In the genomic region with DNA sequence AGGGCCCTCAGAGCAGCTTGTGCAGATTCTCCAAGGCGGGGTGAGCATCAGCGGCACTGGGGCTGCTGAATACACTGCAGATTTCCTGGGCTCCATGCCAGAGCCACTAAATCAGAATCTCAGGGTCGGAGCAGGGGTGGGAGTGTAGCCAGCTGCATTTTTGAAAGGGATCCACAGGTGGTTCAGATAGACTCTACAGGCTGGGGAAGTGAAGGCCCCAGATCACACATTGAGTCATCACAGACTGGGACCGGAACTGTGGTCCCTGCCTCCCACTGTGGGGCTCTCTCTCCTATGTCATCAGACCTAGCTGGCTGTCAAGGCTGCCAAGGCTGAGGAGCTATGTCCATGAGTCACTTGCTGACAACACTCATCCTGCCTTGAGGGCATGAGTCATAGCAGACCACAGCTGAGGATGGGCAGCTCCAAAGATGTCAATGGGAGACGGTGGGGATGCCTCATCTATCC, we compare ENCODE assay signal across 8 cellular contexts.
DNase-seq lines count a peak whose midpoint lies in the region; ATAC-seq, FAIRE-seq and TF ChIP-seq lines count a peak whose summit lies in the region.

No MANE protein-coding gene starts in this region.

- H3K4me3 ChIP-seq in keratinocyte (ENCODE audit: control insufficient read depth in 2 of 3, extremely low read depth in 1 of 3, insufficient read depth in 2 of 3, low read depth in 1 of 3, low read length in 3 of 3): no peak overlapping the region
- no peak overlapping the region for H3K4me3 ChIP-seq in neuronal stem cell (ENCODE audit: low read length in 2 of 2)

- H3K9me1 ChIP-seq in keratinocyte (ENCODE audit: control insufficient read depth, extremely low read depth, insufficient read depth, low read length): no peaks in the 10 kb centered on the region

- FAIRE-seq in keratinocyte (lab: Jason Lieb, UNC): peak; percentile 89

- H3K27ac ChIP-seq in keratinocyte (ENCODE audit: control insufficient read depth, insufficient read depth, low read length): no peak overlapping the region
- H3K27ac ChIP-seq in neuronal stem cell (replicated peaks; ENCODE audit: low read length): no peak overlapping the region

- H2BK15ac ChIP-seq in neuronal stem cell (ENCODE audit: low read length): no peak overlapping the region

- H2AFZ ChIP-seq in keratinocyte (ENCODE audit: control insufficient read depth, low read length) (no peak overlapping the region), neuronal stem cell (ENCODE audit: low read length) (no peak overlapping the region)

- H3K4me1 Mint-ChIP-seq in natural killer cell treated with Interleukin-12 subunit alpha and Interleukin-12 subunit beta and Interleukin-15 and Interleukin-18, amount 100 ng/mL, for 72 hours (ENCODE audit: low read depth in 2 of 2): peaks cover 6 to 8% of the 10 kb centered on the region in 2 donors
- H3K4me1 Mint-ChIP-seq in natural killer cell: no peaks in the 10 kb centered on the region
- H3K4me1 Mint-ChIP-seq in activated T-helper 2 cell treated with anti-CD3 and anti-CD28 coated beads, Interferon-gamma antibody, Interleukin-2, Interleukin-4, amounts not matched to agents 10 μg/mL and 5 μg/mL and 100 μg/mL, durations not matched to agents 14 hours and 24 hours and 36 hours (ENCODE audit: low read depth): peaks cover 8% of the 10 kb centered on the region

- intact Hi-C loops in natural killer cell (cut with micrococcal nuclease): no loop called here
- intact Hi-C loops in activated T-helper 2 cell treated with anti-CD3 and anti-CD28 coated beads, Interferon-gamma antibody, Interleukin-2, Interleukin-4, amounts not matched to agents 10 μg/mL and 5 μg/mL and 100 μg/mL, durations not matched to agents 14 hours and 24 hours and 36 hours (cut with micrococcal nuclease): loop anchor here (1.0 to 10.0 kb wide), 4 partner anchors 161 to 376 kb away; partner anchors contain the start of genes MAGEA8 and MAMLD1

- H2BK5ac ChIP-seq in neuronal stem cell (ENCODE audit: low read length): no peak overlapping the region

- H3K4me1 ChIP-seq in keratinocyte (ENCODE audit: control insufficient read depth, extremely low read depth, insufficient read depth, low read length): peaks cover 28% of the 10 kb centered on the region
- H3K4me1 ChIP-seq in neuronal stem cell (ENCODE audit: control insufficient read depth in 2 of 2, insufficient read depth in 1 of 2, low read depth in 1 of 2, low read length in 2 of 2): no peaks in the 10 kb centered on the region

- H3K79me2 ChIP-seq in keratinocyte (ENCODE audit: control insufficient read depth, insufficient read depth, low read length): no peaks in the 10 kb centered on the region

- H3K36me3 Mint-ChIP-seq in natural killer cell treated with Interleukin-12 subunit alpha and Interleukin-12 subunit beta and Interleukin-15 and Interleukin-18, amount 100 ng/mL, for 72 hours: no peaks in the 10 kb centered on the region
- H3K36me3 Mint-ChIP-seq in natural killer cell: no peaks in the 10 kb centered on the region
- no peaks in the 10 kb centered on the region for H3K36me3 Mint-ChIP-seq in activated T-helper 2 cell treated with anti-CD3 and anti-CD28 coated beads, Interferon-gamma antibody, Interleukin-2, Interleukin-4, amounts not matched to agents 10 μg/mL and 5 μg/mL and 100 μg/mL, durations not matched to agents 14 hours and 24 hours and 36 hours (ENCODE audit: low read depth)

- H2BK12ac ChIP-seq in neuronal stem cell (ENCODE audit: low read length): no peak overlapping the region

- no peak overlapping the region for H3K23ac ChIP-seq in neuronal stem cell (ENCODE audit: low read depth, low read length, poor library complexity)

- no peak overlapping the region for H3K18ac ChIP-seq in neuronal stem cell (ENCODE audit: low read length)

- H3K4me3 Mint-ChIP-seq in natural killer cell treated with Interleukin-12 subunit alpha and Interleukin-12 subunit beta and Interleukin-15 and Interleukin-18, amount 100 ng/mL, for 72 hours: peak overlapping the region; percentile 22
- no peak overlapping the region for H3K4me3 Mint-ChIP-seq in natural killer cell
- no peak overlapping the region for H3K4me3 Mint-ChIP-seq in activated T-helper 2 cell treated with anti-CD3 and anti-CD28 coated beads, Interferon-gamma antibody, Interleukin-2, Interleukin-4, amounts not matched to agents 10 μg/mL and 5 μg/mL and 100 μg/mL, durations not matched to agents 14 hours and 24 hours and 36 hours (ENCODE audit: low read depth)

- dilution Hi-C loops in keratinocyte (cut with MboI; ENCODE audit: extremely low pct_ligation_motif_present, low sequenced_read_pairs): no loop called here

- H3K36me3 ChIP-seq in keratinocyte (ENCODE audit: control insufficient read depth in 2 of 2, extremely low read depth in 1 of 2, insufficient read depth in 2 of 2, low read length in 2 of 2) (no peaks in the 10 kb centered on the region), neuronal stem cell (replicated peaks in 1 of 2; ENCODE audit: control insufficient read depth in 2 of 2, insufficient read depth in 2 of 2, low read length in 2 of 2) (no peaks in the 10 kb centered on the region)

- no peaks in the 10 kb centered on the region for H3K27me3 ChIP-seq in keratinocyte (ENCODE audit: control insufficient read depth, extremely low read depth, insufficient read depth, low read length)
- H3K27me3 ChIP-seq in neuronal stem cell (ENCODE audit: control insufficient read depth in 3 of 3, insufficient read depth in 3 of 3, low read depth in 1 of 3, low read length in 3 of 3): no peaks in the 10 kb centered on the region

- no peak overlapping the region for H3K14ac ChIP-seq in neuronal stem cell (ENCODE audit: low read length)

- no peak overlapping the region for H4K91ac ChIP-seq in neuronal stem cell (ENCODE audit: low read depth, low read length, poor library complexity)

- no peak overlapping the region for H3K27ac Mint-ChIP-seq in natural killer cell treated with Interleukin-12 subunit alpha and Interleukin-12 subunit beta and Interleukin-15 and Interleukin-18, amount 100 ng/mL, for 72 hours
- no peak overlapping the region for H3K27ac Mint-ChIP-seq in natural killer cell
- no peak overlapping the region for H3K27ac Mint-ChIP-seq in activated T-helper 2 cell treated with anti-CD3 and anti-CD28 coated beads, Interferon-gamma antibody, Interleukin-2, Interleukin-4, amounts not matched to agents 10 μg/mL and 5 μg/mL and 100 μg/mL, durations not matched to agents 14 hours and 24 hours and 36 hours

- no peak overlapping the region for H2BK120ac ChIP-seq in neuronal stem cell (ENCODE audit: low read depth, low read length)

- TF ChIP-seq CTCF in natural killer cell (IDR thresholded peaks at IDR 0.05) (no peak), keratinocyte (optimal IDR thresholded peaks at IDR 0.05 in 1 of 3, IDR thresholded peaks at IDR 0.05 in 1 of 3, conservative IDR thresholded peaks at IDR 0.05 in 1 of 3; ENCODE audit: extremely low read depth in 1 of 3, insufficient read depth in 2 of 3, low read length in 3 of 3) (no peak)

- no peaks in the 10 kb centered on the region for H3K9me3 Mint-ChIP-seq in natural killer cell treated with Interleukin-12 subunit alpha and Interleukin-12 subunit beta and Interleukin-15 and Interleukin-18, amount 100 ng/mL, for 72 hours
- H3K9me3 Mint-ChIP-seq in natural killer cell: no peaks in the 10 kb centered on the region
- H3K9me3 Mint-ChIP-seq in activated T-helper 2 cell treated with anti-CD3 and anti-CD28 coated beads, Interferon-gamma antibody, Interleukin-2, Interleukin-4, amounts not matched to agents 10 μg/mL and 5 μg/mL and 100 μg/mL, durations not matched to agents 14 hours and 24 hours and 36 hours: no peaks in the 10 kb centered on the region

- H4K20me1 ChIP-seq in keratinocyte (ENCODE audit: control insufficient read depth, extremely low read depth, insufficient read depth, low read length): no peaks in the 10 kb centered on the region

- H4K8ac ChIP-seq in neuronal stem cell (ENCODE audit: low read depth, low read length): no peak overlapping the region

- peaks cover 0 to 5% of the 10 kb centered on the region in 2 donors for H3K27me3 Mint-ChIP-seq in natural killer cell treated with Interleukin-12 subunit alpha and Interleukin-12 subunit beta and Interleukin-15 and Interleukin-18, amount 100 ng/mL, for 72 hours
- H3K27me3 Mint-ChIP-seq in natural killer cell (ENCODE audit: low read depth in 2 of 2): peaks cover 0 to 3% of the 10 kb centered on the region in 2 donors
- H3K27me3 Mint-ChIP-seq in activated T-helper 2 cell treated with anti-CD3 and anti-CD28 coated beads, Interferon-gamma antibody, Interleukin-2, Interleukin-4, amounts not matched to agents 10 μg/mL and 5 μg/mL and 100 μg/mL, durations not matched to agents 14 hours and 24 hours and 36 hours (ENCODE audit: low read depth): no peaks in the 10 kb centered on the region

- H3K4me2 ChIP-seq in keratinocyte (ENCODE audit: control insufficient read depth, extremely low read depth, insufficient read depth, low read depth, low read length) (no peak overlapping the region), neuronal stem cell (ENCODE audit: insufficient read depth, low read length, poor library complexity, severe bottlenecking) (no peak overlapping the region)

- H3K4ac ChIP-seq in neuronal stem cell (ENCODE audit: low read length): no peak overlapping the region

- H2AK5ac ChIP-seq in neuronal stem cell (ENCODE audit: low read depth, low read length): no peak overlapping the region

- ATAC-seq in natural killer cell treated with Interleukin-12 subunit alpha and Interleukin-12 subunit beta and Interleukin-15 and Interleukin-18, amount 100 ng/mL, for 72 hours: peak; percentile 88 to 99
- ATAC-seq in natural killer cell: no peak
- peak; percentile 99 for ATAC-seq in HG02852 (IDR thresholded peaks at IDR 0.05; ENCODE audit: unreplicated experiment)

- DNase-seq in natural killer cell treated with Interleukin-12 subunit alpha and Interleukin-12 subunit beta and Interleukin-15 and Interleukin-18, amount 100 ng/mL, for 72 hours (ENCODE audit: low spot score): no peak
- DNase-seq in natural killer cell (no peak), NCI-H460 (ENCODE audit: extremely low read depth, low read depth) (peak; percentile 84), keratinocyte (ENCODE audit: low read depth, low spot score) (peak; percentile 97), neuronal stem cell (ENCODE audit: low spot score) (no peak)
- peak; percentile 28 for DNase-seq in activated T-helper 2 cell treated with anti-CD3 and anti-CD28 coated beads, Interferon-gamma antibody, Interleukin-2, Interleukin-4, amounts not matched to agents 10 μg/mL and 5 μg/mL and 100 μg/mL, durations not matched to agents 14 hours and 24 hours and 36 hours (ENCODE audit: low spot score)
- DNase-seq in stimulated activated CD8-positive, alpha-beta memory T cell treated with anti-CD3 and anti-CD28 coated beads, Interleukin-7, amount 100 ng/mL, for 24 hours (ENCODE audit: low read depth): peak; percentile 3

- no peaks in the 10 kb centered on the region for H3K9me3 ChIP-seq in keratinocyte (ENCODE audit: control insufficient read depth, low read depth, low read length)
- no peaks in the 10 kb centered on the region for H3K9me3 ChIP-seq in neuronal stem cell (replicated peaks in 1 of 2; ENCODE audit: control insufficient read depth in 2 of 2, insufficient read depth in 1 of 2, low read depth in 1 of 2, low read length in 2 of 2)

- H3K9ac ChIP-seq in keratinocyte (ENCODE audit: control insufficient read depth, extremely low read depth, insufficient read depth, low read length): no peak overlapping the region
- no peak overlapping the region for H3K9ac ChIP-seq in neuronal stem cell (ENCODE audit: low read depth, low read length, poor library complexity)

- H3K79me1 ChIP-seq in neuronal stem cell (ENCODE audit: low read depth, low read length): no peaks in the 10 kb centered on the region

- no CpG with 5 or more reads among the region's 5 CpGs for WGBS in neuronal stem cell (ENCODE audit: extremely low coverage in 2 of 2, insufficient read length in 2 of 2, insufficient replicate concordance in 1 of 2), 2 donors

Comparison
In these comparisons a context has a peak if more than half of its experiments do, and no peak if none do; other contexts are left out.
1. ATAC-seq: peak in natural killer cell treated with Interleukin-12 subunit alpha and Interleukin-12 subunit beta and Interleukin-15 and Interleukin-18, amount 100 ng/mL, for 72 hours (2 of 2) and HG02852 (single experiment); none in natural killer cell (0 of 3).
2. DNase-seq: peak in NCI-H460 (single experiment), activated T-helper 2 cell treated with anti-CD3 and anti-CD28 coated beads, Interferon-gamma antibody, Interleukin-2, Interleukin-4, amounts not matched to agents 10 μg/mL and 5 μg/mL and 100 μg/mL, durations not matched to agents 14 hours and 24 hours and 36 hours (single experiment), keratinocyte (single experiment) and stimulated activated CD8-positive, alpha-beta memory T cell treated with anti-CD3 and anti-CD28 coated beads, Interleukin-7, amount 100 ng/mL, for 24 hours (single experiment); none in natural killer cell treated with Interleukin-12 subunit alpha and Interleukin-12 subunit beta and Interleukin-15 and Interleukin-18, amount 100 ng/mL, for 72 hours (single experiment), natural killer cell (single experiment) and neuronal stem cell (single experiment).